Comparison of ENCODE assay signal across 22 cellular contexts in the genomic region with DNA sequence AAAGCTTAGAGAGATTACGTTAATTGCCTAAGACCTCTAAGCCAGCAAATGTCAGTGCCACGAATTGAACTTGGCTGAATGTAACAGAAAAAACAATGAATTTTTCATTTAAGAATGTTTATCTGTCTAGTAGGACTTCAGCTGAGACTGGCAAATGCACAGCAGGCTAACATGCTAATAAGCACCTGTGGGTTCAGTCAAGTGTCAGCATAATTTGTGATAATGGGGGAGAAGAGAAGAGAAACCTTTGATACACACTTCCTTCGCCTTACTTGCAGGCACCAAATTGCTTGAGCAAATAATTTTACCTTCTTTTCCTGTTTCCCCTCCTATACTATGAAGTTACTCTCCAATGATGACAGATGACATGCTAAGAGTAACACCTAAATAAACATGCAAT.
DNase-seq lines count a peak whose midpoint lies in the region; ATAC-seq, FAIRE-seq and TF ChIP-seq lines count a peak whose summit lies in the region.
"Had no signal": no experiment of that assay in that cellular context is flagged by ENCODE, and none has a peak within 500 bp of the region (broad histone marks: within the 10 kb centered on the region; RNA-seq: fewer than 3 reads in every experiment).

No MANE protein-coding gene starts in this region.

- DNase-seq in NCI-H1105 treated with DMSO at 0.1 percent for 48 hours (lab: John Stamatoyannopoulos, UW) (peak; percentile 51), NCI-H1105 (lab: John Stamatoyannopoulos, UW) (no peak), COR-L47 (lab: John Stamatoyannopoulos, UW) (peak; percentile 21), NCI-H69 (lab: John Stamatoyannopoulos, UW) (peak; percentile 91), pancreas (no peak)
- DNase-seq: ACHN; BE2C; C1 segment of cervical spinal cord; Caco-2; Calu3; CD4-positive, alpha-beta memory T cell; CD4-positive, CD25-positive, alpha-beta regulatory T cell; CD8-positive, alpha-beta memory T cell; DMS79 treated with DMSO at 0.1 percent for 48 hours; GF-D8 had no signal

- H3K9ac ChIP-seq in neural cell (ENCODE audit: low read length): no peak overlapping the region
- H3K9ac ChIP-seq: BLaER1 had no signal

- no peaks in the 10 kb centered on the region for H3K79me2 ChIP-seq in neural cell (replicated peaks; ENCODE audit: insufficient read depth, low read length)

- no peaks in the 10 kb centered on the region for H3K4me1 ChIP-seq in pancreas
- H3K4me1 ChIP-seq: BE2C, BLaER1, Caco-2 had no signal

- intact Hi-C loops in pancreas (cut with DNase I): no loop called here

- H3K9me2 ChIP-seq in neural cell (ENCODE audit: insufficient read depth, low read length): no peaks in the 10 kb centered on the region

- no peak for ATAC-seq in GM21423 (IDR thresholded peaks at IDR 0.05; ENCODE audit: unreplicated experiment)
- no peak for ATAC-seq in pancreas

- 38 to 52% methylated on average over 3 of the region's 3 CpGs for WGBS in pancreas, 2 donors

- H3K9me3 ChIP-seq in neural cell (ENCODE audit: low read length) (no peaks in the 10 kb centered on the region), pancreas (no peaks in the 10 kb centered on the region)
- H3K9me3 ChIP-seq: BE2C, BLaER1, Caco-2 had no signal

- FAIRE-seq in pancreas (lab: Jason Lieb, UNC): no peak
- FAIRE-seq: D721Med, GM12891, GM19239 had no signal

- H3K4me2 ChIP-seq in neural cell (ENCODE audit: low read length): peak overlapping the region; percentile 46
- H3K4me2 ChIP-seq: BLaER1 had no signal

- H3K27me3 ChIP-seq in neural cell (ENCODE audit: insufficient read depth, low read depth, low read length) (no peaks in the 10 kb centered on the region), pancreas (no peaks in the 10 kb centered on the region)
- H3K27me3 ChIP-seq: BE2C, BLaER1 had no signal

- TF ChIP-seq CTCF in neural cell (IDR thresholded peaks at IDR 0.05; ENCODE audit: poor library complexity, severe bottlenecking) (no peak), pancreas (IDR thresholded peaks at IDR 0.05) (no peak)

- no peaks in the 10 kb centered on the region for H4K20me1 ChIP-seq in neural cell (ENCODE audit: insufficient read depth)
- H4K20me1 ChIP-seq: BLaER1 had no signal

- H3K4me3 ChIP-seq in neural cell (ENCODE audit: low read length): no peak overlapping the region
- H3K4me3 ChIP-seq in pancreas: no peak overlapping the region
- H3K4me3 ChIP-seq: BLaER1 had no signal

- H3K27ac ChIP-seq in neural cell (ENCODE audit: low read length): peak overlapping the region; percentile 9
- H3K27ac ChIP-seq in pancreas: no peak overlapping the region
- H3K27ac ChIP-seq: 22Rv1, BLaER1 had no signal

- no peak overlapping the region for H2AFZ ChIP-seq in neural cell (ENCODE audit: low read depth, low read length)

- TF ChIP-seq RAD21 in neural cell (conservative IDR thresholded peaks at IDR 0.05): no peak

- no peaks in the 10 kb centered on the region for H3F3A ChIP-seq in neural cell (ENCODE audit: insufficient read depth, low read length, poor library complexity, severe bottlenecking)

- peak; percentile 62 for TF ChIP-seq EP300 in neural cell (conservative IDR thresholded peaks at IDR 0.05; ENCODE audit: poor library complexity, severe bottlenecking)

- H3K36me3 ChIP-seq in neural cell (ENCODE audit: insufficient read depth, low read length) (no peaks in the 10 kb centered on the region), pancreas (no peaks in the 10 kb centered on the region)
- H3K36me3 ChIP-seq: BE2C, BLaER1 had no signal

TF ChIP-seq in neural cell, 6 proteins besides CTCF, POLR2A, EP300 and RAD21:
- TF ChIP-seq POLR2AphosphoS5 (IDR thresholded peaks at IDR 0.05) (peak; percentile 58), TAF1 (IDR thresholded peaks at IDR 0.05; ENCODE audit: low read depth) (no peak)

Comparison
In these comparisons a context has a peak if more than half of its experiments do, and no peak if none do; other contexts are left out.
1. DNase-seq: peak in NCI-H1105 treated with DMSO at 0.1 percent for 48 hours (single experiment), COR-L47 (single experiment) and NCI-H69 (single experiment); none in NCI-H1105 (single experiment) and pancreas (0 of 6).